Comparison of ENCODE assay signal across 6 cellular contexts in genomic region chr3:34599595-34599994, GRCh38.
"Had no signal": no experiment of that assay in that cellular context is flagged by ENCODE, and none has a peak within 500 bp of the region (broad histone marks: within the 10 kb centered on the region; RNA-seq: fewer than 3 reads in every experiment).

No MANE protein-coding gene starts in this region.

- H3K27ac ChIP-seq: HL-60, KMS-11 had no signal

- H3K9ac ChIP-seq: KMS-11 had no signal

- FAIRE-seq: HTR-8/SVneo had no signal

- DNase-seq: IMR-90, KBM-7, KG1 had no signal

- H3K4me2 ChIP-seq: KMS-11 had no signal
